In the genomic region with DNA sequence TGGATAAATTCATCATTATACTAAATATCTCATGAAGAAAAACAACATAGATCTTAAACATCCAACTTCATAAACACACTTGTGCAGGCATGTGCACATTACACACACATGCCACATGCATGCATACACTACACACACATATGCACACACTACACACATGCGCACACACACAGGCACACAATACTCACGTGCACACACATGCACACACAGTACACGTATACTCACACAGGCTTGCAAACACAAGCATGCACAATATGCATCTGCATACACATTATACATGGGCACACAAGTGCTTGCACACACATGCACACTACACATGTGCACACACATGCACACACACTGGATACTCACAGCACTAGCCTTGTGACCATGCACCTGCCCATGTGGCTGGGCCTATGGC, we compare ENCODE assay signal across 24 cellular contexts.
"Had no signal": no experiment of that assay in that cellular context is flagged by ENCODE, and none has a peak within 500 bp of the region (broad histone marks: within the 10 kb centered on the region; RNA-seq: fewer than 3 reads in every experiment).

No MANE protein-coding gene starts in this region.

- H3K27me3 ChIP-seq: colonic mucosa, ovary had no signal

- H3K4me3 ChIP-seq: colonic mucosa, esophagus squamous epithelium, heart right ventricle, lower lobe of right lung, ovary, psoas muscle, skin epidermis, spleen, suprapubic skin had no signal

- ATAC-seq: heart right ventricle; left ventricle myocardium superior; lower lobe of right lung; psoas muscle; right cardiac atrium; stimulated activated memory B cell treated with anti-CD40 and anti-IgM and Interleukin-4, amounts not matched to agents 10 μg/mL and 1 μg/mL and 100 μg/mL, for 72 hours had no signal

- H3K27ac ChIP-seq: colonic mucosa, esophagus squamous epithelium, heart right ventricle, lower lobe of right lung, ovary, psoas muscle, skin epidermis, spleen, suprapubic skin had no signal

- H3K4me1 ChIP-seq: colonic mucosa, esophagus squamous epithelium, heart right ventricle, lower lobe of right lung, psoas muscle, spleen, suprapubic skin had no signal

- FAIRE-seq: endometrium, islet of Langerhans, urothelium cell line had no signal

- H3K9me3 ChIP-seq: colonic mucosa, esophagus squamous epithelium, lower lobe of right lung, ovary, psoas muscle, spleen had no signal

- H3K36me3 ChIP-seq: colonic mucosa, esophagus squamous epithelium, heart right ventricle, lower lobe of right lung, ovary, spleen, suprapubic skin had no signal

- DNase-seq: colonic mucosa; effector memory CD4-positive, alpha-beta T cell; erythroblast; esophagus squamous epithelium; foreskin melanocyte; glutamatergic neuron; heart right ventricle; hippocampal formation; left ventricle myocardium superior; lower lobe of right lung; natural killer cell; occipital lobe; ovary; posterior cingulate gyrus; psoas muscle; right cardiac atrium; spleen; stimulated activated CD4-positive, alpha-beta T cell treated with anti-CD3 and anti-CD28 coated beads, Interleukin-4, amount 100 ng/mL, for 4 hours had no signal
